In genomic region chr4:37454263-37454800, GRCh38 we compare ENCODE assay signal across 9 cellular contexts.
A peak's percentile ranks its signal among the peaks of the same experiment; 100 is the strongest.
DNase-seq lines count a peak whose midpoint lies in the region; ATAC-seq and TF ChIP-seq lines count a peak whose summit lies in the region.
"Had no signal": no experiment of that assay in that cellular context is flagged by ENCODE, and none has a peak within 500 bp of the region (broad histone marks: within the 10 kb centered on the region; RNA-seq: fewer than 3 reads in every experiment).

No MANE protein-coding gene starts in this region.

- H3K27me3 Mint-ChIP-seq in activated naive CD4-positive, alpha-beta T cell treated with anti-CD3 and anti-CD28 coated beads for 36 hours (ENCODE audit: low read depth): peaks cover 46% of the 10 kb centered on the region
- peaks cover 51% of the 10 kb centered on the region for H3K27me3 Mint-ChIP-seq in mesothelial cell of epicardium (ENCODE audit: low read depth)

- no peak overlapping the region for H3K27ac Mint-ChIP-seq in activated naive CD4-positive, alpha-beta T cell treated with anti-CD3 and anti-CD28 coated beads for 36 hours
- peak overlapping the region; percentile 58 for H3K27ac Mint-ChIP-seq in mesothelial cell of epicardium

- peaks cover 9% of the 10 kb centered on the region for H3K4me1 Mint-ChIP-seq in activated naive CD4-positive, alpha-beta T cell treated with anti-CD3 and anti-CD28 coated beads for 36 hours (ENCODE audit: low read depth)
- peaks cover 24% of the 10 kb centered on the region for H3K4me1 Mint-ChIP-seq in mesothelial cell of epicardium

- in situ Hi-C loops in mammary epithelial cell (cut with MboI; ENCODE audit: low sequenced_read_pairs in 2 of 2) (loop anchor here (10.0 to 25.0 kb wide), 3 partner anchors 110 to 350 kb away; no protein-coding TSS in a partner anchor), transverse colon (cut with MboI; ENCODE audit: low pct_ligation_motif_present in 1 of 4, low pct_unique_long_range_greater_than_20kb in 1 of 4, low sequenced_read_pairs in 3 of 4) (loop anchor here in 1 of 4 donors (10.0 kb wide), 1 partner anchor 110 kb away; no protein-coding TSS in a partner anchor)

- H3K9me3 ChIP-seq in mammary epithelial cell (replicated peaks; ENCODE audit: insufficient read depth, low read length) (no peaks in the 10 kb centered on the region), transverse colon (no peaks in the 10 kb centered on the region)
- H3K9me3 ChIP-seq: mucosa of descending colon had no signal

- H3K9me3 Mint-ChIP-seq in activated naive CD4-positive, alpha-beta T cell treated with anti-CD3 and anti-CD28 coated beads for 36 hours: no peaks in the 10 kb centered on the region
- peaks cover under 1% of the 10 kb centered on the region for H3K9me3 Mint-ChIP-seq in mesothelial cell of epicardium

- H3K9ac ChIP-seq in mammary epithelial cell (ENCODE audit: insufficient read depth, low read length): no peak overlapping the region

- H3K27ac ChIP-seq in mammary epithelial cell (ENCODE audit: insufficient read depth, low read depth, low read length): no peak overlapping the region
- peak overlapping the region; percentile 73 to 86 (median 84) for H3K27ac ChIP-seq in transverse colon

- ATAC-seq in GM21529 (IDR thresholded peaks at IDR 0.05; ENCODE audit: unreplicated experiment): no peak

- TF ChIP-seq EP300 in transverse colon (IDR thresholded peaks at IDR 0.05; ENCODE audit: low read depth): no peak

- CTCF ChIA-PET in activated naive CD4-positive, alpha-beta T cell treated with anti-CD3 and anti-CD28 coated beads for 36 hours (lab: Charles Lee): interaction anchor here (1.0 to 4.3 kb wide), 7 partner anchors 14 to 150 kb away, joined by 3 to 63 read pairs (median 6); no protein-coding TSS in a partner anchor
- CTCF ChIA-PET in mammary epithelial cell (lab: Charles Lee; ENCODE audit: low non-redundant PET): no interaction called here

- no peak for TF ChIP-seq POLR2A in transverse colon (IDR thresholded peaks at IDR 0.05)

- peak overlapping the region in 1 of 3 experiments; percentile 14 for H3K4me3 ChIP-seq in mammary epithelial cell (replicated peaks in 1 of 3; ENCODE audit: insufficient read depth in 1 of 3, low read depth in 2 of 3, low read length in 3 of 3)
- peak overlapping the region; percentile 32 to 58 (median 50) for H3K4me3 ChIP-seq in transverse colon

- H3K27me3 ChIP-seq in mammary epithelial cell (ENCODE audit: insufficient read depth, low read length) (peaks cover 18% of the 10 kb centered on the region), transverse colon (peaks cover 24% of the 10 kb centered on the region)

- peaks cover 9% of the 10 kb centered on the region for H3K4me1 ChIP-seq in mammary epithelial cell (ENCODE audit: insufficient read depth, low read length)
- H3K4me1 ChIP-seq in transverse colon: peaks cover 0 to 12% (median 6%) of the 10 kb centered on the region in 4 donors

- H3K36me3 ChIP-seq in mammary epithelial cell (ENCODE audit: insufficient read depth, low read length): no peaks in the 10 kb centered on the region
- no peaks in the 10 kb centered on the region for H3K36me3 ChIP-seq in transverse colon

- no TSS peak for BruUV-seq in mammary epithelial cell (replicated peaks; lab: Mats Ljungman, UMichigan)

- no peaks in the 10 kb centered on the region for H4K20me1 ChIP-seq in mammary epithelial cell (ENCODE audit: insufficient read depth, low read length)

- no peak for DNase-seq in activated naive CD4-positive, alpha-beta T cell treated with anti-CD3 and anti-CD28 coated beads for 36 hours
- DNase-seq in activated naive CD4-positive, alpha-beta T cell treated with anti-CD3 and anti-CD28 coated beads, Interleukin-2, amount 50 U/mL, for 16 hours: no peak
- DNase-seq in mammary epithelial cell (no peak), mesothelial cell of epicardium (ENCODE audit: low spot score in 2 of 2, unreplicated experiment in 2 of 2) (no peak), transverse colon (no peak), kidney glomerular epithelial cell (lab: John Stamatoyannopoulos, UW) (no peak)
- no peak for DNase-seq in NK-92 treated with Interleukin-12 subunit alpha and Interleukin-12 subunit beta, amount 100 ng/mL, for 24 hours (lab: John Stamatoyannopoulos, UW)

- no peaks in the 10 kb centered on the region for H3K36me3 Mint-ChIP-seq in activated naive CD4-positive, alpha-beta T cell treated with anti-CD3 and anti-CD28 coated beads for 36 hours (ENCODE audit: low read depth)
- H3K36me3 Mint-ChIP-seq in mesothelial cell of epicardium: peaks cover 5% of the 10 kb centered on the region

- no peaks in the 10 kb centered on the region for H3K79me2 ChIP-seq in mammary epithelial cell (ENCODE audit: insufficient read depth, low read length)

- peak overlapping the region; percentile 42 for H3K4me3 Mint-ChIP-seq in activated naive CD4-positive, alpha-beta T cell treated with anti-CD3 and anti-CD28 coated beads for 36 hours
- peak overlapping the region; percentile 71 for H3K4me3 Mint-ChIP-seq in mesothelial cell of epicardium

- TF ChIP-seq CTCF in mammary epithelial cell (conservative IDR thresholded peaks at IDR 0.05 in 1 of 2, IDR thresholded peaks at IDR 0.05 in 1 of 2; ENCODE audit: extremely low read depth in 1 of 2, insufficient read depth in 1 of 2, low read depth in 1 of 2, low read length in 2 of 2) (no peak), mesothelial cell of epicardium (IDR thresholded peaks at IDR 0.05; ENCODE audit: unreplicated experiment) (no peak), transverse colon (IDR thresholded peaks at IDR 0.05) (no peak)

- peak overlapping the region; percentile 96 for H3K4me2 ChIP-seq in mammary epithelial cell (ENCODE audit: insufficient read depth, low read depth, low read length)

- WGBS in mammary epithelial cell (ENCODE audit: low coverage, missing lambda C conversion rate): 21% methylated on average over 11 of the region's 11 CpGs
- WGBS in transverse colon (ENCODE audit: low coverage in 1 of 2), 2 donors: 9 to 10% methylated on average over 11 of the region's 11 CpGs

- intact Hi-C loops in activated naive CD4-positive, alpha-beta T cell treated with anti-CD3 and anti-CD28 coated beads for 36 hours (cut with micrococcal nuclease): no loop called here
- intact Hi-C loops in mammary epithelial cell (cut with micrococcal nuclease) (no loop called here), transverse colon (cut with DNase I; ENCODE audit: low total_unique reads) (no loop called here)

- dilution Hi-C loops in mammary epithelial cell (cut with HindIII; ENCODE audit: low sequenced_read_pairs): no loop called here

- H2AFZ ChIP-seq in mammary epithelial cell (ENCODE audit: low read depth, low read length): peak overlapping the region; percentile 87
